Comparison of ENCODE assay signal across 31 cellular contexts in the genomic region with DNA sequence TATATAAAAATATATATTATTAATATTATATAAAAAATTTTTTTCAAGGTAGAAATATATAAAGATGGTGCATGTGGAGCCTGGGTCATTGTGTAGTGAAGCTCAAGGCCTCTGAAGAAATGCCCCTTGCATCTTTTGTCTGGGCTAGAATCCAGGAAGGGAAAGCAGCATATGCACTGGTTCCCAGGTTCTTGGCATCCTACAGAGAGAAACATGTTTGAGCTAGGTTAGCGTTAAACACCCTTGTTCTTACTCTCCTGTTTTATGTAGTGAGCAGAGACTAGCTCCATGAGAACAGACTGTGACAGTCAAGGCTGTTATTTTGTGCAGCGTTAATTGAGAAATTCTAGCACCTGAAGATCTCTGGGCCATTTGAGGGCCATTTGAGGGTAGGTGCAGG.
"Had no signal": no experiment of that assay in that cellular context is flagged by ENCODE, and none has a peak within 500 bp of the region (broad histone marks: within the 10 kb centered on the region; RNA-seq: fewer than 3 reads in every experiment).

No MANE protein-coding gene starts in this region.

- H3K9me3 ChIP-seq: ascending aorta, colonic mucosa, heart left ventricle had no signal

- H3K4me1 ChIP-seq: ascending aorta, colonic mucosa, heart left ventricle had no signal

- H3K4me3 ChIP-seq: ascending aorta, colonic mucosa, dorsolateral prefrontal cortex, heart left ventricle had no signal

- H3K36me3 ChIP-seq: ascending aorta, brain microvascular endothelial cell, colonic mucosa, heart left ventricle, WERI-Rb-1 had no signal

- FAIRE-seq: bronchial epithelial cell, frontal cortex had no signal

- DNase-seq: activated B cell treated with CpG ODN at 0.5 μM for 24 hours; activated CD4-positive, alpha-beta T cell treated with anti-CD3 and anti-CD28 coated beads for 48 hours; activated CD4-positive, alpha-beta T cell treated with anti-CD3 and anti-CD28 coated beads, Interleukin-2, amount 50 U/mL, for 1 hour; activated CD4-positive, alpha-beta T cell treated with anti-CD3 and anti-CD28 coated beads, Interleukin-2, amount 50 U/mL, for 48 hours; activated CD8-positive, alpha-beta memory T cell treated with anti-CD3 and anti-CD28 coated beads, Interleukin-2, amount 50 U/mL, for 48 hours; activated CD8-positive, alpha-beta T cell treated with anti-CD3 and anti-CD28 coated beads, Interleukin-2, amount 10 ng/mL, durations not matched to agents 7 days and 5 days; activated gamma-delta T cell; activated naive CD4-positive, alpha-beta T cell; activated naive CD4-positive, alpha-beta T cell treated with anti-CD3 and anti-CD28 coated beads, Interleukin-2, amount 10 ng/mL, durations not matched to agents 7 days and 5 days; activated naive CD8-positive, alpha-beta T cell treated with anti-CD3 and anti-CD28 coated beads, Interleukin-2, amount 10 ng/mL, durations not matched to agents 7 days and 5 days; activated T-cell treated with anti-CD3 and anti-CD28 coated beads for 4 hours; activated T-cell treated with anti-CD3 and anti-CD28 coated beads, Interleukin-2, amount 50 U/mL, for 24 hours; activated T-cell treated with anti-CD3 and anti-CD28 coated beads, Interleukin-2, amount 50 U/mL, for 72 hours; brain microvascular endothelial cell; colonic mucosa; dorsolateral prefrontal cortex; effector memory CD4-positive, alpha-beta T cell; endodermal cell; foreskin fibroblast; glutamatergic neuron; heart left ventricle; T-helper 1 cell; T-helper 17 cell; T1000; WERI-Rb-1 had no signal

- H3K27ac ChIP-seq: ascending aorta, brain microvascular endothelial cell, colonic mucosa, dorsolateral prefrontal cortex, heart left ventricle, WERI-Rb-1 had no signal

- ATAC-seq: activated CD4-positive, CD25-positive, alpha-beta regulatory T cell treated with anti-CD3 and anti-CD28 coated beads, Interleukin-2, amount 50 U/mL, for 24 hours; activated CD8-positive, alpha-beta T cell treated with anti-CD3 and anti-CD28 coated beads, Interleukin-2, amount 10 ng/mL, durations not matched to agents 7 days and 5 days; activated naive CD4-positive, alpha-beta T cell treated with anti-CD3 and anti-CD28 coated beads, Interleukin-2, amount 50 U/mL, for 72 hours; activated T-cell treated with anti-CD3 and anti-CD28 coated beads, Interleukin-2, amount 50 U/mL, for 72 hours; esophagus mucosa; heart left ventricle; T-helper 17 cell had no signal

- H3K27me3 ChIP-seq: ascending aorta, brain microvascular endothelial cell, colonic mucosa, dorsolateral prefrontal cortex, heart left ventricle had no signal
